Comparison of ENCODE assay signal across 8 cellular contexts in the genomic region with DNA sequence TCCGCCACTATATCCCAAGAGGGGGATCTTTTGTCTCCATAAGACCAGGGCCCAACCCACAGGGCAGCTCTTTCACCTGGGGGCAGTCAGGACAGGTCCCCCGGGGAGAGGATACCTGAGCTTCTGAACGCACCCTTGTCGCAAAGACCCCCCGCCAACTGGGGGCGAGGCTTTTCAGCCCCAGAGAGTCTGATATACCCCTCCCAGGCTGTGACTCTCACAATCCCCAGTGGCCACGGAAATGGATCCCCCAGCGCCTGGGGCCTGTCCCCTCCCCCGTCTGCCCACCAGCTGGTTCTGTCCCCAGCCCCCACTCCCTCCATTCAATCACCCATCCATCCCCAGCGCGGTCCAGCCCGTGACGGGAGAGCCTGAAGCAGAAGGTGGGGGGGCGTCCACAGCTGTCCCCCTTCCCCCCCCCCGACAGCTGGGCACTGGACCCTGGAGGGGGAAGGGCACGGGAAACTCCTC. TPM values are rescaled to one million over a fixed set of nuclear protein-coding genes. Genes with fewer than 3 reads are reported as not detected.
DNase-seq lines count a peak whose midpoint lies in the region; ATAC-seq and TF ChIP-seq lines count a peak whose summit lies in the region.

No MANE protein-coding gene starts in this region.

- H3K4me2 ChIP-seq in GM23338, result peak overlapping the region; percentile 89

- no peaks in the 10 kb centered on the region for H3K9me3 Mint-ChIP-seq in GM23338
- H3K9me3 Mint-ChIP-seq in activated naive CD8-positive, alpha-beta T cell treated with anti-CD3 and anti-CD28 coated beads for 36 hours, result no peaks in the 10 kb centered on the region

- peak overlapping the region; percentile 33 to 70 (median 59) for H3K9ac ChIP-seq in skeletal muscle tissue (ENCODE audit: low read depth in 1 of 3, low read length in 3 of 3)

- H3K4me1 ChIP-seq in GM23338 (ENCODE audit: insufficient read depth) (no peaks in the 10 kb centered on the region), skeletal muscle tissue (ENCODE audit: control insufficient read depth in 3 of 3, insufficient read depth in 3 of 3, low read length in 3 of 3) (peaks cover 0 to 8% (median 7%) of the 10 kb centered on the region in 3 donors)

- no peaks in the 10 kb centered on the region; the same call in 1 of the 2 replicates for H4K20me1 ChIP-seq in GM23338 (replicated peaks; ENCODE audit: insufficient read depth)

- H2AFZ ChIP-seq in GM23338, result peak overlapping the region; percentile 56; the same call in 1 of the 2 replicates

- H3K4me3 Mint-ChIP-seq in GM23338, result peak overlapping the region; percentile 74
- H3K4me3 Mint-ChIP-seq in activated naive CD8-positive, alpha-beta T cell treated with anti-CD3 and anti-CD28 coated beads for 36 hours, result peak overlapping the region; percentile 14

- H3K27ac ChIP-seq in GM23338 (ENCODE audit: low read depth) (0 out of 2 replicates have a peak overlapping the region, but pooled peaks have one; percentile 69), skeletal muscle tissue (ENCODE audit: low read depth, low read length) (peak overlapping the region; percentile 66)

- peaks cover 15% of the 10 kb centered on the region for H3K27me3 Mint-ChIP-seq in GM23338 (ENCODE audit: insufficient read depth, low read depth, poor library complexity)
- H3K27me3 Mint-ChIP-seq in activated naive CD8-positive, alpha-beta T cell treated with anti-CD3 and anti-CD28 coated beads for 36 hours, result peaks cover 52% of the 10 kb centered on the region

- peaks cover 18% of the 10 kb centered on the region for H3K4me1 Mint-ChIP-seq in GM23338
- H3K4me1 Mint-ChIP-seq in activated naive CD8-positive, alpha-beta T cell treated with anti-CD3 and anti-CD28 coated beads for 36 hours, result no peaks in the 10 kb centered on the region

- no peaks in the 10 kb centered on the region for H3K36me3 ChIP-seq in GM23338 (ENCODE audit: insufficient read depth)
- H3K36me3 ChIP-seq in skeletal muscle tissue (ENCODE audit: control insufficient read depth in 3 of 3, insufficient read depth in 3 of 3, low read length in 3 of 3), result no peaks in the 10 kb centered on the region

- DNase-seq in GM23338 (ENCODE audit: low spot score) (peak; percentile 54), NOMO-1 treated with DMSO at 0.1 percent for 48 hours (lab: John Stamatoyannopoulos, UW; ENCODE audit: unreplicated experiment) (no peak), HK-2 (ENCODE audit: unreplicated experiment) (no peak), KG1 (lab: John Stamatoyannopoulos, UW) (no peak)
- DNase-seq in activated naive CD8-positive, alpha-beta T cell treated with anti-CD3 and anti-CD28 coated beads for 36 hours, result no peak

- TF ChIP-seq CTCF in GM23338 (conservative IDR thresholded peaks at IDR 0.05; ENCODE audit: low read depth in 2 of 2), result no peak

- H3K27ac Mint-ChIP-seq in GM23338, result no peak overlapping the region
- no peak overlapping the region for H3K27ac Mint-ChIP-seq in activated naive CD8-positive, alpha-beta T cell treated with anti-CD3 and anti-CD28 coated beads for 36 hours

- H3K4me3 ChIP-seq in GM23338, result peak overlapping the region; percentile 96
- peak overlapping the region; percentile 66 for H3K4me3 ChIP-seq in iPS-11a (ENCODE audit: low read depth, low read length)
- peak overlapping the region; percentile 54 to 67 (median 59) for H3K4me3 ChIP-seq in skeletal muscle tissue (ENCODE audit: low read length in 3 of 3)

- ATAC-seq in GM23338 (peak; percentile 50), GM21723 (IDR thresholded peaks at IDR 0.05; ENCODE audit: unreplicated experiment) (no peak)

- no peaks in the 10 kb centered on the region for H3K9me3 ChIP-seq in skeletal muscle tissue (ENCODE audit: control insufficient read depth in 3 of 3, low read length in 3 of 3)

- H3K36me3 Mint-ChIP-seq in GM23338 (ENCODE audit: low read depth), result peaks cover 3% of the 10 kb centered on the region; the same call in 1 of the 3 replicates
- no peaks in the 10 kb centered on the region for H3K36me3 Mint-ChIP-seq in activated naive CD8-positive, alpha-beta T cell treated with anti-CD3 and anti-CD28 coated beads for 36 hours

- H3F3A ChIP-seq in GM23338 (replicated peaks; ENCODE audit: low read depth), result no peaks in the 10 kb centered on the region

- H3K27me3 ChIP-seq in GM23338 (ENCODE audit: insufficient read depth), result no peaks in the 10 kb centered on the region
- peaks cover 8 to 15% (median 13%) of the 10 kb centered on the region in 3 donors for H3K27me3 ChIP-seq in skeletal muscle tissue (ENCODE audit: control insufficient read depth in 3 of 3, insufficient read depth in 3 of 3, low read length in 3 of 3)

- peaks cover 19% of the 10 kb centered on the region for H3K79me2 ChIP-seq in GM23338 (replicated peaks; ENCODE audit: insufficient read depth)

- H3K9me2 ChIP-seq in GM23338 (ENCODE audit: insufficient read depth), result no peaks in the 10 kb centered on the region

TF ChIP-seq in GM23338, 12 proteins besides CTCF, POLR2A, EP300 and RAD21 (continues in another document):
- no peak for TF ChIP-seq ETS1 (IDR thresholded peaks at IDR 0.05)

RNA-seq across cellular contexts. Expression of gene DOCK6, which starts 0.9 kb away (rescaled TPM):
- 48.3 and 49.0 TPM in 2 replicates for total RNA-seq in GM23338 (2014; rRNA removed; shearing (Covaris generic))
- polyA plus RNA-seq in GM23338 (2016; fragmentation: Nextera tagmentation; extraction: Ambion mirVana), result 28.9 and 34.6 TPM in 2 replicates
- total RNA-seq in activated naive CD8-positive, alpha-beta T cell treated with anti-CD3 and anti-CD28 coated beads for 36 hours, result 1 to 10 TPM; 3.3 to 4.8 TPM
- total RNA-seq in skeletal muscle tissue, result 16.2 TPM

RNA-seq across cellular contexts. Expression of gene ANGPTL8, which starts 22.0 kb away (rescaled TPM):
- total RNA-seq in GM23338 (2014; rRNA removed; shearing (Covaris generic)), result not detected in 2 replicates
- 0.42 TPM in 1 of 2 replicates, not detected in the other for polyA plus RNA-seq in GM23338 (2016; fragmentation: Nextera tagmentation; extraction: Ambion mirVana)
- total RNA-seq in activated naive CD8-positive, alpha-beta T cell treated with anti-CD3 and anti-CD28 coated beads for 36 hours, result not detected
- total RNA-seq in skeletal muscle tissue, result 3.1 TPM

RNA-seq across cellular contexts. Expression of gene TSPAN16, which starts 34.5 kb away (rescaled TPM):
- not detected in 2 replicates for total RNA-seq in GM23338 (2014; rRNA removed; shearing (Covaris generic))
- polyA plus RNA-seq in GM23338 (2016; fragmentation: Nextera tagmentation; extraction: Ambion mirVana), result not detected in 2 replicates
- total RNA-seq in activated naive CD8-positive, alpha-beta T cell treated with anti-CD3 and anti-CD28 coated beads for 36 hours, result not detected
- total RNA-seq in skeletal muscle tissue, result not detected
